ENCODE assay signal across 1 cellular context in the genomic region with DNA sequence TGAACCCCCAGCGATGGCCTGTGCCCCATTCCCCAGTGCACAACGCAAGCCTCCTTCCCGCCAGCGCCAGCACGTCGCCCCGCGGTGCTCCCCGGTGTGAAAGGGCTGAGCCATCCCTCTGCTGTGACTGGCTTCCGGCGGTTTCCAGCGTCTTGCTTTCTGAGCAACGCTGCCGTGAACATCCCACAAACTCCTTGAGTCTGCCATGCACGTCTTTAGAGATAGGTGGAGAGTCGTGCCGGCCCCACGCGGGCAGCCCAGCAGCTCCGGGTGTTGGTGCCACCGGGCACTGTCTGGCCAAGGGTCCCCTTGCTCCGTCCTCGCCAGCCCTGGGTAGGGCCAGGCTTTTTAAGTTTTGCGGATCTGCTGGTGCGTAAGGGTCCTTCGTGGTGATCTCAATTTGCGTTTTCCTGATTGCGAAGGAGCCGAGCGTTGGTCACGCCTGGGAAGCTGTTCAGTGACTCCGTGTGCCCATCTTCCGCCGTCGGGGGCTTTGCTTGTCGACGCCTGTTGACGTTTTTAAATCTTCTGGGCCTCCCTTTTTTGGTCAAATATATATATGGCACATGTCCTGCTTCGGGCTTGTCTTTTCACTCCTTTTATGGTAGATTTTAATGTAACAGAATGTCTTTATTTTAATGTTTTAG.
TF ChIP-seq lines count a peak whose summit lies in the region.

No MANE protein-coding gene starts in this region.

TF ChIP-seq in HepG2, 621 proteins besides CTCF, POLR2A, EP300 and RAD21 (continued from another document):
- TF ChIP-seq SRSF9 (IDR thresholded peaks at IDR 0.05; ENCODE audit: borderline replicate concordance, insufficient read depth, low read depth, low read length, poor library complexity, severe bottlenecking) (no peak), ZNF788 (CRISPR knock-in tag; IDR thresholded peaks at IDR 0.05; ENCODE audit: borderline replicate concordance) (no peak), NFE2L1 (CRISPR knock-in tag; IDR thresholded peaks at IDR 0.05; ENCODE audit: borderline replicate concordance) (no peak), ZSCAN29 (CRISPR knock-in tag; conservative IDR thresholded peaks at IDR 0.05) (no peak), TRIM24 (CRISPR knock-in tag; IDR thresholded peaks at IDR 0.05) (no peak), NFYB (CRISPR knock-in tag; IDR thresholded peaks at IDR 0.05) (no peak)
- TF ChIP-seq, protein P1, sequence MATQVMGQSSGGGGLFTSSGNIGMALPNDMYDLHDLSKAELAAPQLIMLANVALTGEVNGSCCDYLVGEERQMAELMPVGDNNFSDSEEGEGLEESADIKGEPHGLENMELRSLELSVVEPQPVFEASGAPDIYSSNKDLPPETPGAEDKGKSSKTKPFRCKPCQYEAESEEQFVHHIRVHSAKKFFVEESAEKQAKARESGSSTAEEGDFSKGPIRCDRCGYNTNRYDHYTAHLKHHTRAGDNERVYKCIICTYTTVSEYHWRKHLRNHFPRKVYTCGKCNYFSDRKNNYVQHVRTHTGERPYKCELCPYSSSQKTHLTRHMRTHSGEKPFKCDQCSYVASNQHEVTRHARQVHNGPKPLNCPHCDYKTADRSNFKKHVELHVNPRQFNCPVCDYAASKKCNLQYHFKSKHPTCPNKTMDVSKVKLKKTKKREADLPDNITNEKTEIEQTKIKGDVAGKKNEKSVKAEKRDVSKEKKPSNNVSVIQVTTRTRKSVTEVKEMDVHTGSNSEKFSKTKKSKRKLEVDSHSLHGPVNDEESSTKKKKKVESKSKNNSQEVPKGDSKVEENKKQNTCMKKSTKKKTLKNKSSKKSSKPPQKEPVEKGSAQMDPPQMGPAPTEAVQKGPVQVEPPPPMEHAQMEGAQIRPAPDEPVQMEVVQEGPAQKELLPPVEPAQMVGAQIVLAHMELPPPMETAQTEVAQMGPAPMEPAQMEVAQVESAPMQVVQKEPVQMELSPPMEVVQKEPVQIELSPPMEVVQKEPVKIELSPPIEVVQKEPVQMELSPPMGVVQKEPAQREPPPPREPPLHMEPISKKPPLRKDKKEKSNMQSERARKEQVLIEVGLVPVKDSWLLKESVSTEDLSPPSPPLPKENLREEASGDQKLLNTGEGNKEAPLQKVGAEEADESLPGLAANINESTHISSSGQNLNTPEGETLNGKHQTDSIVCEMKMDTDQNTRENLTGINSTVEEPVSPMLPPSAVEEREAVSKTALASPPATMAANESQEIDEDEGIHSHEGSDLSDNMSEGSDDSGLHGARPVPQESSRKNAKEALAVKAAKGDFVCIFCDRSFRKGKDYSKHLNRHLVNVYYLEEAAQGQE (IDR thresholded peaks at IDR 0.05; ENCODE audit: borderline replicate concordance in 1 of 2, low read depth in 1 of 2, low read length in 2 of 2), result no peak
